Comparison of ENCODE assay signal across 15 cellular contexts in the genomic region with DNA sequence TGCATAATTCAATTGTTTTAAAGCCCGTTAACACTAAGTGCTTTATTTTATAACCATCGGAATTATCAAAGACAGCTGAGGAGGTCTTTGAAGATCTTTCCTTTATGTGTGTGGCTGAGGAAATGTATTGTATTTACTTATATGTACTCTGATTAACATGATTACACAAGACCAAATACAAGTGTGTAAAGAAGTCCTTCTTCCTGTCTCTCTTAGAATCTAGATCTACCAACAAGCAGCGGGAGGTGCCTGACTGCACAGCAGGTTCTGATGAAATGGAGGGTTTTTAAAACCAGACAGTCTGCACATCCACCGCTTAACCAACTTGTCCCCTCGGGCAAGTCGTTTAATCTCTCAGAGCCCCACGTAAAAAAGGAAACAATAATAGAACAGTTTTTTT.
"Had no signal": no experiment of that assay in that cellular context is flagged by ENCODE, and none has a peak within 500 bp of the region (broad histone marks: within the 10 kb centered on the region; RNA-seq: fewer than 3 reads in every experiment).

No MANE protein-coding gene starts in this region.

- H3K4me1 ChIP-seq: pancreas, testis had no signal

- H3K27me3 ChIP-seq: brain microvascular endothelial cell, neural progenitor cell, pancreas, testis had no signal

- H3K9me3 Mint-ChIP-seq: activated naive CD8-positive, alpha-beta T cell treated with anti-CD3 and anti-CD28 coated beads for 36 hours; stimulated activated naive CD8-positive, alpha-beta T cell treated with anti-CD3 and anti-CD28 coated beads, Interleukin-15, amount 100 ng/mL, for 72 hours had no signal

- H3K27ac ChIP-seq: brain microvascular endothelial cell, neural progenitor cell, pancreas, testis had no signal

- H3K9me3 ChIP-seq: pancreas, testis had no signal

- H3K36me3 ChIP-seq: brain microvascular endothelial cell, neural progenitor cell, pancreas had no signal

- H3K27ac Mint-ChIP-seq: activated CD4-positive, alpha-beta memory T cell treated with anti-CD3 and anti-CD28 coated beads for 36 hours; activated naive CD8-positive, alpha-beta T cell treated with anti-CD3 and anti-CD28 coated beads for 36 hours; neural progenitor cell; stimulated activated naive CD8-positive, alpha-beta T cell treated with anti-CD3 and anti-CD28 coated beads, Interleukin-15, amount 100 ng/mL, for 72 hours had no signal

- H3K4me1 Mint-ChIP-seq: activated naive CD8-positive, alpha-beta T cell treated with anti-CD3 and anti-CD28 coated beads for 36 hours; stimulated activated naive CD8-positive, alpha-beta T cell treated with anti-CD3 and anti-CD28 coated beads, Interleukin-15, amount 100 ng/mL, for 72 hours had no signal

- ATAC-seq: activated CD4-positive, CD25-positive, alpha-beta regulatory T cell treated with anti-CD3 and anti-CD28 coated beads, Interleukin-2, amount 50 U/mL, for 24 hours; left ventricle myocardium superior; stimulated activated naive CD8-positive, alpha-beta T cell treated with anti-CD3 and anti-CD28 coated beads, Interleukin-15, amount 100 ng/mL, for 72 hours had no signal

- H3K36me3 Mint-ChIP-seq: activated CD4-positive, alpha-beta memory T cell treated with anti-CD3 and anti-CD28 coated beads for 36 hours; activated naive CD8-positive, alpha-beta T cell treated with anti-CD3 and anti-CD28 coated beads for 36 hours; neural progenitor cell had no signal

- H3K4me3 ChIP-seq: neural progenitor cell, pancreas, testis had no signal

- H3K4me3 Mint-ChIP-seq: activated CD4-positive, alpha-beta memory T cell treated with anti-CD3 and anti-CD28 coated beads for 36 hours; activated naive CD8-positive, alpha-beta T cell treated with anti-CD3 and anti-CD28 coated beads for 36 hours; neural progenitor cell; stimulated activated naive CD8-positive, alpha-beta T cell treated with anti-CD3 and anti-CD28 coated beads, Interleukin-15, amount 100 ng/mL, for 72 hours had no signal

- H3K27me3 Mint-ChIP-seq: activated CD4-positive, alpha-beta memory T cell treated with anti-CD3 and anti-CD28 coated beads for 36 hours; activated naive CD8-positive, alpha-beta T cell treated with anti-CD3 and anti-CD28 coated beads for 36 hours had no signal

- DNase-seq: activated CD4-positive, alpha-beta memory T cell treated with anti-CD3 and anti-CD28 coated beads for 36 hours; activated gamma-delta T cell treated with Interleukin-2 at 50 U/mL for 16 hours; activated naive CD8-positive, alpha-beta T cell treated with anti-CD3 and anti-CD28 coated beads for 36 hours; activated T-cell treated with anti-CD3 and anti-CD28 coated beads, Interleukin-2, amount 50 U/mL, for 48 hours; brain microvascular endothelial cell; dermis blood vessel endothelial cell; erythroblast; left ventricle myocardium superior; stimulated activated CD4-positive, alpha-beta T cell treated with anti-CD3 and anti-CD28 coated beads, Interleukin-2, amount 100 ng/mL, for 48 hours; stimulated activated CD8-positive, alpha-beta memory T cell treated with anti-CD3 and anti-CD28 coated beads, Interleukin-4, amount 100 ng/mL, for 48 hours; stimulated activated naive CD8-positive, alpha-beta T cell treated with anti-CD3 and anti-CD28 coated beads, Interleukin-15, amount 100 ng/mL, for 72 hours; testis had no signal
